In the genomic region with DNA sequence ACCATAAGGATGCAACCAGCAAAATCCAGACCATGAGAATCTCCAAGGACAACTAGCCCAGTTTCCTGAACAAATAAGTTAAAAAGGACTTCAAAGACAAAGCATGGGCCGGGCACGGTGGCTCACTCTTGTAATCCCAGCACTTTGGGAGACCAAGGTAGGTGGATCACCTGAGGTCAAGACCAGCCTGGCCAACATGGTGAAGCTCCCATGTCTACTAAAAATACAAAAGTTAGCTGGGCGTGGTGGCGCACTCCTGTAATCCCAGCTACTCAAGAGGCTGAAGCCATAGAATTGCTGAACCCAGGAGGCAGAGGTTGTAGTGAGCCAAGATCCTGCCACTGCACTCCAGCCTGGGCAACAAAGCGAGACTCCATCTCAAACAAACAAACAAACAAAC, we compare ENCODE assay signal across 8 cellular contexts. TPM values are rescaled to one million over a fixed set of nuclear protein-coding genes. Genes with fewer than 3 reads are reported as not detected.
DNase-seq lines count a peak whose midpoint lies in the region; ATAC-seq, FAIRE-seq and TF ChIP-seq lines count a peak whose summit lies in the region.
"Not testable (repeated sequence)": the region's sequence is repeated elsewhere in the genome, so short reads cannot be mapped to it uniquely, and the experiment has no call there.
"Had no signal": no experiment of that assay in that cellular context is flagged by ENCODE, and none has a peak within 500 bp of the region (broad histone marks: within the 10 kb centered on the region; RNA-seq: fewer than 3 reads in every experiment).

No MANE protein-coding gene starts in this region.

- H3K4me1 ChIP-seq in breast epithelium, left lung, pancreas, suprapubic skin: not testable (repeated sequence)

- not testable (repeated sequence) for H3K4me3 ChIP-seq in breast epithelium, left lung, pancreas, suprapubic skin

- not testable (repeated sequence) for FAIRE-seq in pancreas (lab: Jason Lieb, UNC)

- not testable (repeated sequence) for TF ChIP-seq POLR2A in breast epithelium (IDR thresholded peaks at IDR 0.05); suprapubic skin (IDR thresholded peaks at IDR 0.05)

- H3K9me3 ChIP-seq in breast epithelium, left lung, pancreas, suprapubic skin: not testable (repeated sequence)

- H3K27ac ChIP-seq in breast epithelium, left lung, pancreas, suprapubic skin: not testable (repeated sequence)

- DNase-seq in activated CD4-positive, alpha-beta T cell treated with anti-CD3 and anti-CD28 coated beads for 48 hours = peak; percentile 2
- DNase-seq in activated gamma-delta T cell treated with Interleukin-2 at 50 U/mL for 16 hours = peak; percentile 3
- peak; percentile 19 to 51 for DNase-seq in breast epithelium (ENCODE audit: low spot score in 2 of 2)
- peak; percentile 43 for DNase-seq in Right ventricle myocardium superior
- peak; percentile 28 to 81 for DNase-seq in left lung
- peak in 5 of 6 donors; percentile 8 to 52 (median 16) for DNase-seq in pancreas
- peak; percentile 69 to 82 for DNase-seq in suprapubic skin (ENCODE audit: low spot score in 2 of 2)

- WGBS in pancreas, 2 donors = 94 to 95% methylated on average over 5 of the region's 5 CpGs
- WGBS in suprapubic skin = 94% methylated on average over 5 of the region's 5 CpGs

- H3K27me3 ChIP-seq in breast epithelium, left lung, pancreas, suprapubic skin: not testable (repeated sequence)

- not testable (repeated sequence) for ATAC-seq in Right ventricle myocardium superior (ENCODE audit: poor library complexity); left lung; pancreas

- not testable (repeated sequence) for TF ChIP-seq EP300 in suprapubic skin (IDR thresholded peaks at IDR 0.05)

- intact Hi-C loops in breast epithelium (cut with DNase I; ENCODE audit: low total_unique reads); Right ventricle myocardium superior (cut with DNase I); left lung (cut with DNase I); pancreas (cut with DNase I): not testable (repeated sequence)

- H3K36me3 ChIP-seq in breast epithelium = not testable (repeated sequence)
- H3K36me3 ChIP-seq in left lung = peaks cover 4 to 39% of the 10 kb centered on the region in 2 donors
- peaks cover 3 to 30% (median 15%) of the 10 kb centered on the region in 3 donors for H3K36me3 ChIP-seq in pancreas
- peaks cover 33% of the 10 kb centered on the region for H3K36me3 ChIP-seq in suprapubic skin

- not testable (repeated sequence) for TF ChIP-seq CTCF in breast epithelium (IDR thresholded peaks at IDR 0.05); left lung (IDR thresholded peaks at IDR 0.05); pancreas (IDR thresholded peaks at IDR 0.05); suprapubic skin (IDR thresholded peaks at IDR 0.05)

RNA-seq across cellular contexts. Expression of gene NBPF1, which starts 22.6 kb away (rescaled TPM):
- total RNA-seq in breast epithelium = 10 to 100 TPM; 36.7 to 53.9 (median 42.7) TPM
- total RNA-seq in Right ventricle myocardium superior = 11.7 TPM
- total RNA-seq in left lung = 10 to 100 TPM; 35.2 to 40.1 TPM
- total RNA-seq in pancreas = 10 to 100 TPM; 12.4 to 32.2 (median 14.3) TPM
- polyA plus RNA-seq in pancreas = 1 to 10 TPM; 4.0 to 5.8 TPM
- total RNA-seq in suprapubic skin = 10 to 100 TPM; 12.9 to 49.1 (median 23.8) TPM

RNA-seq across cellular contexts. Expression of gene RNU1-3, which starts 30.8 kb away (rescaled TPM):
- total RNA-seq in breast epithelium = under 1 TPM; under 0.01 TPM
- 9,391 TPM for total RNA-seq in Right ventricle myocardium superior
- 1,000 to 10,000 TPM; 2,748 to 3,444 TPM for total RNA-seq in left lung
- 1,000 to 10,000 TPM in 4 of 6 donors, 100 to 1,000 TPM in 2; 687 to 5,169 (median 2,340) TPM for total RNA-seq in pancreas
- not detected for polyA plus RNA-seq in pancreas
- total RNA-seq in suprapubic skin = under 1 TPM; under 0.01 TPM
- polyA plus RNA-seq: AG04450 had no signal

Comparison
In these comparisons a context has a peak if more than half of its experiments do, and no peak if none do; other contexts are left out.
1. DNase-seq: peak in every context shown above with its lines; median percentile 76 in suprapubic skin; 54 in left lung; 43 in Right ventricle myocardium superior; 35 in breast epithelium; 16 in pancreas; 3 in activated gamma-delta T cell treated with Interleukin-2 at 50 U/mL for 16 hours; 2 in activated CD4-positive, alpha-beta T cell treated with anti-CD3 and anti-CD28 coated beads for 48 hours.
2. RNA of gene RNU1-3, which starts 30.8 kb away (total RNA-seq): 9,391 TPM in Right ventricle myocardium superior (single experiment), 2,748 to 3,444 TPM in left lung and 687 to 5,169 TPM in pancreas; under 0.01 TPM in breast epithelium and under 0.01 TPM in suprapubic skin; every median in the first group is over 100 times any median in the second.